ENCODE assay signal across 22 cellular contexts in the genomic region with DNA sequence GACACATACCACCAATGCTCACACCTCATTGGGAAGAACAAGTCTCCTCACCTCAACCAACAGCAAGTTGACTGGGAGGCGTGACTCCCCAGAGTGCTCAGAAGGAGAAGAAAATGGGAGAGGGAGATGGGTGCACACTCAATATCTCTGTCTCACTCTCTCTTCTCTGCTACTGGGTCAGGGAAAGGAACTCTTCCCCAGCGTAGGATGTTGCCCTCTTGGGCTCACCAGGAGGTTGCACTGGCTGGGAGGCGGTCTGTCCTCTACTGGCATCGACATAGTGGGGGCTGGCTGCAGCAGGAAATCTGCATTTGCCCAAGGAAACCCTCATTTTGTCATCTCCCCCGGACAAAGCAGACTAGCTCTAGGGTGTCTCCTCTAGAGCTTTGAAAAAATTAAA.
A peak's percentile ranks its signal among the peaks of the same experiment; 100 is the strongest.
DNase-seq lines count a peak whose midpoint lies in the region; ATAC-seq and TF ChIP-seq lines count a peak whose summit lies in the region.
"Had no signal": no experiment of that assay in that cellular context is flagged by ENCODE, and none has a peak within 500 bp of the region (broad histone marks: within the 10 kb centered on the region; RNA-seq: fewer than 3 reads in every experiment).

No MANE protein-coding gene starts in this region.

- no peak overlapping the region for H2AK5ac ChIP-seq in neuronal stem cell (ENCODE audit: low read depth, low read length)

- H3K79me1 ChIP-seq in neuronal stem cell (ENCODE audit: low read depth, low read length), result no peaks in the 10 kb centered on the region

- H2BK15ac ChIP-seq in neuronal stem cell (ENCODE audit: low read length), result no peak overlapping the region

- no peaks in the 10 kb centered on the region for H3K9me3 Mint-ChIP-seq in activated CD4-positive, alpha-beta memory T cell treated with anti-CD3 and anti-CD28 coated beads, Interleukin-2, amount 10 ng/mL, durations not matched to agents 7 days and 5 days
- no peaks in the 10 kb centered on the region for H3K9me3 Mint-ChIP-seq in activated CD4-positive, alpha-beta memory T cell treated with anti-CD3 and anti-CD28 coated beads for 36 hours
- H3K9me3 Mint-ChIP-seq in type B pancreatic cell, result peaks cover 5% of the 10 kb centered on the region

- peaks cover 6% of the 10 kb centered on the region for H3K27me3 Mint-ChIP-seq in activated CD4-positive, alpha-beta memory T cell treated with anti-CD3 and anti-CD28 coated beads, Interleukin-2, amount 10 ng/mL, durations not matched to agents 7 days and 5 days
- peaks cover 24% of the 10 kb centered on the region for H3K27me3 Mint-ChIP-seq in activated CD4-positive, alpha-beta memory T cell treated with anti-CD3 and anti-CD28 coated beads for 36 hours
- H3K27me3 Mint-ChIP-seq in type B pancreatic cell, result peaks cover 16% of the 10 kb centered on the region

- H3K4ac ChIP-seq in neuronal stem cell (ENCODE audit: low read length), result no peak overlapping the region

- WGBS in neuronal stem cell (ENCODE audit: extremely low coverage in 2 of 2, insufficient read length in 2 of 2, insufficient replicate concordance in 1 of 2), 2 donors, result no CpG with 5 or more reads among the region's 5 CpGs

- CTCF ChIA-PET in activated CD4-positive, alpha-beta memory T cell treated with anti-CD3 and anti-CD28 coated beads, Interleukin-2, amount 10 ng/mL, durations not matched to agents 7 days and 5 days (lab: Charles Lee), result interaction anchor here (0.5 to 0.6 kb wide), 2 partner anchors 21 to 179 kb away, joined by 4 read pairs; no protein-coding TSS in a partner anchor
- CTCF ChIA-PET in activated CD4-positive, alpha-beta memory T cell treated with anti-CD3 and anti-CD28 coated beads for 36 hours (lab: Charles Lee), result no interaction called here

- no peak overlapping the region for H3K18ac ChIP-seq in neuronal stem cell (ENCODE audit: low read length)

- peaks cover 0 to 2% of the 10 kb centered on the region in 2 donors for H3K9me3 ChIP-seq in neuronal stem cell (replicated peaks in 1 of 2; ENCODE audit: control insufficient read depth in 2 of 2, insufficient read depth in 1 of 2, low read depth in 1 of 2, low read length in 2 of 2)
- H3K9me3 ChIP-seq: tibial artery had no signal

- no peak overlapping the region for H2BK12ac ChIP-seq in neuronal stem cell (ENCODE audit: low read length)

- no peak overlapping the region for H3K27ac ChIP-seq in neuronal stem cell (replicated peaks; ENCODE audit: low read length)
- H3K27ac ChIP-seq: tibial artery had no signal

- H3K23ac ChIP-seq in neuronal stem cell (ENCODE audit: low read depth, low read length, poor library complexity), result no peak overlapping the region

- no peak overlapping the region for H4K8ac ChIP-seq in neuronal stem cell (ENCODE audit: low read depth, low read length)

- intact Hi-C loops in activated CD4-positive, alpha-beta memory T cell treated with anti-CD3 and anti-CD28 coated beads for 36 hours (cut with micrococcal nuclease), result loop anchor here (5.0 to 10.0 kb wide), 2 partner anchors 348 to 590 kb away; no protein-coding TSS in a partner anchor

- H2BK120ac ChIP-seq in neuronal stem cell (ENCODE audit: low read depth, low read length), result no peak overlapping the region

- ATAC-seq in left lobe of liver, result no peak
- ATAC-seq: sciatic nerve had no signal

- H2AFZ ChIP-seq in neuronal stem cell (ENCODE audit: low read length), result no peak overlapping the region

- H2BK5ac ChIP-seq in neuronal stem cell (ENCODE audit: low read length), result no peak overlapping the region

- H3K4me1 Mint-ChIP-seq in activated CD4-positive, alpha-beta memory T cell treated with anti-CD3 and anti-CD28 coated beads, Interleukin-2, amount 10 ng/mL, durations not matched to agents 7 days and 5 days, result no peaks in the 10 kb centered on the region
- H3K4me1 Mint-ChIP-seq in activated CD4-positive, alpha-beta memory T cell treated with anti-CD3 and anti-CD28 coated beads for 36 hours (ENCODE audit: low read depth), result peaks cover 2% of the 10 kb centered on the region
- peaks cover 24% of the 10 kb centered on the region for H3K4me1 Mint-ChIP-seq in type B pancreatic cell (ENCODE audit: unreplicated experiment)

- POLR2A ChIA-PET in activated CD4-positive, alpha-beta memory T cell treated with anti-CD3 and anti-CD28 coated beads, Interleukin-2, amount 10 ng/mL, durations not matched to agents 7 days and 5 days (lab: Charles Lee), result no interaction called here
- POLR2A ChIA-PET in activated CD4-positive, alpha-beta memory T cell treated with anti-CD3 and anti-CD28 coated beads for 36 hours (lab: Charles Lee), result interaction anchor here (0.6 kb wide), 1 partner anchor 433 kb away, joined by 3 read pairs; no protein-coding TSS in a partner anchor

- no peak overlapping the region for H3K9ac ChIP-seq in neuronal stem cell (ENCODE audit: low read depth, low read length, poor library complexity)

- no peak for TF ChIP-seq CTCF in type B pancreatic cell (conservative IDR thresholded peaks at IDR 0.05)

- peaks cover 0 to 9% (median 0%) of the 10 kb centered on the region in 3 experiments for H3K27me3 ChIP-seq in neuronal stem cell (ENCODE audit: control insufficient read depth in 3 of 3, insufficient read depth in 3 of 3, low read depth in 1 of 3, low read length in 3 of 3)

- no peak overlapping the region for H3K4me3 ChIP-seq in neuronal stem cell (ENCODE audit: low read length in 2 of 2)
- H3K4me3 ChIP-seq: tibial artery had no signal

- H3K4me3 Mint-ChIP-seq in activated CD4-positive, alpha-beta memory T cell treated with anti-CD3 and anti-CD28 coated beads, Interleukin-2, amount 10 ng/mL, durations not matched to agents 7 days and 5 days, result no peak overlapping the region
- H3K4me3 Mint-ChIP-seq in activated CD4-positive, alpha-beta memory T cell treated with anti-CD3 and anti-CD28 coated beads for 36 hours, result no peak overlapping the region
- H3K4me3 Mint-ChIP-seq in type B pancreatic cell, result no peak overlapping the region
- H3K4me3 Mint-ChIP-seq: mesothelial cell of epicardium; stimulated activated naive CD8-positive, alpha-beta T cell treated with anti-CD3 and anti-CD28 coated beads, Interleukin-15, Interleukin-2, amounts not matched to agents 100 ng/mL and 50 ng/mL, for 24 hours had no signal

- H3K36me3 ChIP-seq in neuronal stem cell (replicated peaks in 1 of 2; ENCODE audit: control insufficient read depth in 2 of 2, insufficient read depth in 2 of 2, low read length in 2 of 2), result no peaks in the 10 kb centered on the region
- H3K36me3 ChIP-seq: tibial artery had no signal

- H3K27ac Mint-ChIP-seq in activated CD4-positive, alpha-beta memory T cell treated with anti-CD3 and anti-CD28 coated beads, Interleukin-2, amount 10 ng/mL, durations not matched to agents 7 days and 5 days, result no peak overlapping the region
- H3K27ac Mint-ChIP-seq in activated CD4-positive, alpha-beta memory T cell treated with anti-CD3 and anti-CD28 coated beads for 36 hours, result no peak overlapping the region
- no peak overlapping the region for H3K27ac Mint-ChIP-seq in type B pancreatic cell
- H3K27ac Mint-ChIP-seq: mesothelial cell of epicardium; naive thymus-derived CD4-positive, alpha-beta T cell; stimulated activated naive CD8-positive, alpha-beta T cell treated with anti-CD3 and anti-CD28 coated beads, Interleukin-15, Interleukin-2, amounts not matched to agents 100 ng/mL and 50 ng/mL, for 24 hours had no signal

- DNase-seq in activated CD4-positive, alpha-beta memory T cell treated with anti-CD3 and anti-CD28 coated beads, Interleukin-2, amount 10 ng/mL, durations not matched to agents 7 days and 5 days, result peak; percentile 8
- no peak for DNase-seq in activated CD4-positive, alpha-beta memory T cell treated with anti-CD3 and anti-CD28 coated beads for 36 hours
- DNase-seq in NCI-H69 (lab: John Stamatoyannopoulos, UW) (peak; percentile 84), left lobe of liver (ENCODE audit: low spot score) (peak; percentile 26), type B pancreatic cell (ENCODE audit: extremely low spot score, unreplicated experiment) (peak; percentile 49), neuronal stem cell (ENCODE audit: low spot score) (no peak), ureter (ENCODE audit: low spot score) (no peak), Kasumi-1 (lab: John Stamatoyannopoulos, UW) (no peak)
- DNase-seq: activated CD4-positive, alpha-beta T cell treated with anti-CD3 and anti-CD28 coated beads, Interleukin-2, amount 50 U/mL, for 1 hour; activated gamma-delta T cell treated with Interleukin-2 at 50 U/mL for 16 hours; effector memory CD4-positive, alpha-beta T cell; foreskin melanocyte; GDM1; Karpas-422; NCI-H1694 treated with DMSO at 0.1 percent for 48 hours; stimulated activated CD4-positive, alpha-beta T cell treated with anti-CD3 and anti-CD28 coated beads, Interleukin-15, amount 100 ng/mL, for 24 hours; T-helper 9 cell had no signal

- no peaks in the 10 kb centered on the region for H3K36me3 Mint-ChIP-seq in activated CD4-positive, alpha-beta memory T cell treated with anti-CD3 and anti-CD28 coated beads, Interleukin-2, amount 10 ng/mL, durations not matched to agents 7 days and 5 days (ENCODE audit: low read depth)
- H3K36me3 Mint-ChIP-seq in activated CD4-positive, alpha-beta memory T cell treated with anti-CD3 and anti-CD28 coated beads for 36 hours, result no peaks in the 10 kb centered on the region
- H3K36me3 Mint-ChIP-seq in type B pancreatic cell, result no peaks in the 10 kb centered on the region
- H3K36me3 Mint-ChIP-seq: mesothelial cell of epicardium had no signal

- H4K91ac ChIP-seq in neuronal stem cell (ENCODE audit: low read depth, low read length, poor library complexity), result no peak overlapping the region

- H3K14ac ChIP-seq in neuronal stem cell (ENCODE audit: low read length), result no peak overlapping the region

- H3K4me2 ChIP-seq in neuronal stem cell (ENCODE audit: insufficient read depth, low read length, poor library complexity, severe bottlenecking), result no peak overlapping the region

- peaks cover 0 to 5% of the 10 kb centered on the region in 2 donors for H3K4me1 ChIP-seq in neuronal stem cell (ENCODE audit: control insufficient read depth in 2 of 2, insufficient read depth in 1 of 2, low read depth in 1 of 2, low read length in 2 of 2)
- H3K4me1 ChIP-seq: tibial artery had no signal

Comparison
In these comparisons a context has a peak if more than half of its experiments do, and no peak if none do; other contexts are left out.
1. DNase-seq: peak in activated CD4-positive, alpha-beta memory T cell treated with anti-CD3 and anti-CD28 coated beads, Interleukin-2, amount 10 ng/mL, durations not matched to agents 7 days and 5 days (single experiment), NCI-H69 (single experiment), left lobe of liver (single experiment) and type B pancreatic cell (single experiment); none in activated CD4-positive, alpha-beta memory T cell treated with anti-CD3 and anti-CD28 coated beads for 36 hours (single experiment), neuronal stem cell (single experiment), ureter (single experiment) and Kasumi-1 (0 of 2).